8 cellular contexts compared by ENCODE assay signal in the genomic region with DNA sequence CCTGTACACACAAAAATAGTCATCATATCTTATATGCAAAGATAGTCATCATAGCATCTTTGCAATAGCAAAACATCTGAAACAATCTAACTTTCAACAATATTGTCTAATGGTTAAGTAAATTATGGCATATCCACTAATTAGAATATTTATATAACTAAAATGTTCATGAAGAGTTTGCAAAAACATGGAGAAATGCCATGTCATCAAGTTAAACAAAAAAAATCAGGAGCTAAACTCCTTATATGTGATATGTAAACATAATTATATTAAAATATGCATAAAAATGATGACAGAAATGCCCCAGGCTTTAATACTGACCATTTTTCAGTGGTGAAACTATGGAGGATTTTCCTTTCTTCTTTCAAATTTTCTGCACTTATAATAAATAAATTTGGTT.
"Had no signal": no experiment of that assay in that cellular context is flagged by ENCODE, and none has a peak within 500 bp of the region (broad histone marks: within the 10 kb centered on the region; RNA-seq: fewer than 3 reads in every experiment).

No MANE protein-coding gene starts in this region.

- H3K4me3 ChIP-seq: GM23248, HAP-1 had no signal

- H3K36me3 ChIP-seq: HAP-1 had no signal

- H3K4me1 ChIP-seq: HAP-1 had no signal

- H3K27ac ChIP-seq: GM23248, HL-60 had no signal

- DNase-seq: GM23248, GOT3, H7, HFFc6, KG1 had no signal

- H3K9me3 ChIP-seq: HAP-1 had no signal

- ATAC-seq: HCT116 had no signal

- H2AFZ ChIP-seq: GM23248 had no signal

- H3K9ac ChIP-seq: GM23248 had no signal
